In genomic region chr6:6751615-6752014, GRCh38 we compare ENCODE assay signal across 1 cellular context.
TF ChIP-seq lines count a peak whose summit lies in the region.

No MANE protein-coding gene starts in this region.

TF ChIP-seq in K562, 482 proteins besides CTCF, POLR2A, EP300 and RAD21 (continued from another document):
- TF ChIP-seq VEZF1 (CRISPR knock-in tag; IDR thresholded peaks at IDR 0.05) (peak; percentile 34), EGR1 (conservative IDR thresholded peaks at IDR 0.05) (peak; percentile 79), BHLHE40 (IDR thresholded peaks at IDR 0.05; ENCODE audit: low read length) (no peak), DPF2 (IDR thresholded peaks at IDR 0.05) (peak; percentile 21; the same call in 1 of the 2 replicates), XRCC4 (IDR thresholded peaks at IDR 0.05; ENCODE audit: extremely low read depth, insufficient read depth, insufficient read length) (no peak), ZNF780A (CRISPR knock-in tag; IDR thresholded peaks at IDR 0.05) (no peak), POLR2H (tag; IDR thresholded peaks at IDR 0.05; ENCODE audit: low read depth) (no peak), ZNF140 (CRISPR knock-in tag; IDR thresholded peaks at IDR 0.05) (no peak), SMAD2 (IDR thresholded peaks at IDR 0.05; ENCODE audit: low read depth, low read length) (no peak), MTA2 (IDR thresholded peaks at IDR 0.05; ENCODE audit: low read depth) (no peak), NRF1 (conservative IDR thresholded peaks at IDR 0.05 in 1 of 2, IDR thresholded peaks at IDR 0.05 in 1 of 2) (peak in 1 of 2 experiments; percentile 32; a peak in 1 of 4 replicates), SMARCC2 (IDR thresholded peaks at IDR 0.05; ENCODE audit: low read depth) (no peak), MTA3 (IDR thresholded peaks at IDR 0.05; ENCODE audit: borderline replicate concordance) (no peak), PTRF (tag; IDR thresholded peaks at IDR 0.05) (no peak), CBFA2T3 (IDR thresholded peaks at IDR 0.05) (peak; percentile 17; the same call in 1 of the 2 replicates), SMAD4 (CRISPR knock-in tag; conservative IDR thresholded peaks at IDR 0.05) (no peak), MYNN (IDR thresholded peaks at IDR 0.05) (no peak), MYNN (CRISPR knock-in tag; IDR thresholded peaks at IDR 0.05) (no peak), LEF1 (IDR thresholded peaks at IDR 0.05) (peak; percentile 33; the same call in 1 of the 2 replicates), ZNF589 (CRISPR knock-in tag; IDR thresholded peaks at IDR 0.05; ENCODE audit: low read depth) (peak; percentile 27; the same call in 1 of the 2 replicates), ZNF764 (CRISPR knock-in tag; IDR thresholded peaks at IDR 0.05; ENCODE audit: low read depth) (0 out of 2 replicates have a peak, but pooled peaks have one; percentile 5), THRA (IDR thresholded peaks at IDR 0.05) (no peak), ZNF324 (CRISPR knock-in tag; IDR thresholded peaks at IDR 0.05) (no peak), SIX5 (IDR thresholded peaks at IDR 0.05; ENCODE audit: borderline replicate concordance in 1 of 2, insufficient read depth in 1 of 2, low read depth in 1 of 2, low read length in 2 of 2) (no peak), CBFA2T2 (conservative IDR thresholded peaks at IDR 0.05) (no peak)
